Comparison of ENCODE assay signal across 5 cellular contexts in genomic region chr16:6133009-6133408, GRCh38.
"Had no signal": no experiment of that assay in that cellular context is flagged by ENCODE, and none has a peak within 500 bp of the region (broad histone marks: within the 10 kb centered on the region; RNA-seq: fewer than 3 reads in every experiment).

No MANE protein-coding gene starts in this region.

- H3K9me3 Mint-ChIP-seq: GM23338, H9 had no signal

- H3K4me3 Mint-ChIP-seq: GM23338, H9 had no signal

- H3K27ac Mint-ChIP-seq: GM23338, H9 had no signal

- ATAC-seq: GM23338, K562 had no signal

- H2AFZ ChIP-seq: GM23338 had no signal

- DNase-seq: H9, HCEC 1CT, IMR-90 had no signal

- H3K4me2 ChIP-seq: GM23338 had no signal

- H3K4me3 ChIP-seq: GM23338, K562 had no signal
